26 cellular contexts compared by ENCODE assay signal in genomic region chr13:98310485-98311199, GRCh38.
DNase-seq lines count a peak whose midpoint lies in the region; ATAC-seq and TF ChIP-seq lines count a peak whose summit lies in the region.
"Had no signal": no experiment of that assay in that cellular context is flagged by ENCODE, and none has a peak within 500 bp of the region (broad histone marks: within the 10 kb centered on the region; RNA-seq: fewer than 3 reads in every experiment).

No MANE protein-coding gene starts in this region.

- CTCF ChIA-PET in WTC11 (lab: Charles Lee), result no interaction called here

- in situ Hi-C loops in ACHN (cut with HindIII; ENCODE audit: low pct_ligation_motif_present, low pct_unique_long_range_greater_than_20kb, low sequenced_read_pairs), result no loop called here

- no peak for ATAC-seq in WTC11
- no peak for ATAC-seq in GM19324 (IDR thresholded peaks at IDR 0.05; ENCODE audit: low FRiP score, unreplicated experiment)
- ATAC-seq in GM21619 (IDR thresholded peaks at IDR 0.05; ENCODE audit: unreplicated experiment), result no peak
- ATAC-seq: GM12878; natural killer cell treated with Interleukin-12 subunit alpha and Interleukin-12 subunit beta and Interleukin-15 and Interleukin-18, amount 100 ng/mL, for 72 hours; stimulated activated naive B cell treated with anti-CD40 and anti-IgM and Interleukin-4, amounts not matched to agents 10 μg/mL and 1 μg/mL and 100 μg/mL, for 72 hours; T-cell had no signal

- intact Hi-C loops in activated T-helper 1 cell treated with anti-CD3 and anti-CD28 coated beads, Interleukin-12 subunit alpha, Interleukin-12 subunit beta, Interleukin-2, Interleukin-4 antibody, amounts not matched to agents 30 ng/mL and 10 ng/mL and 1 ng/mL, durations not matched to agents 14 hours and 24 hours and 36 hours (cut with micrococcal nuclease), result no loop called here

- H3K9me3 Mint-ChIP-seq in WTC11, result peaks cover 2% of the 10 kb centered on the region; the same call in 1 of the 2 replicates
- H3K9me3 Mint-ChIP-seq in nephron progenitor cell, result peaks cover 4% of the 10 kb centered on the region
- H3K9me3 Mint-ChIP-seq in activated T-helper 1 cell treated with anti-CD3 and anti-CD28 coated beads, Interleukin-12 subunit alpha, Interleukin-12 subunit beta, Interleukin-2, Interleukin-4 antibody, amounts not matched to agents 30 ng/mL and 10 ng/mL and 1 ng/mL, durations not matched to agents 14 hours and 24 hours and 36 hours, result no peaks in the 10 kb centered on the region
- H3K9me3 Mint-ChIP-seq: central memory CD8-positive, alpha-beta T cell; natural killer cell treated with Interleukin-12 subunit alpha and Interleukin-12 subunit beta and Interleukin-15 and Interleukin-18, amount 100 ng/mL, for 72 hours; stimulated activated naive B cell treated with anti-CD40 and anti-IgM and Interleukin-4, amounts not matched to agents 10 μg/mL and 1 μg/mL and 100 μg/mL, for 72 hours; T-cell had no signal

- TF ChIP-seq CTCF in WTC11 (IDR thresholded peaks at IDR 0.05), result no peak
- TF ChIP-seq CTCF in nephron progenitor cell (IDR thresholded peaks at IDR 0.05), result no peak

- POLR2A ChIA-PET in WTC11 (lab: Charles Lee), result interaction anchor here (0.5 kb wide), 1 partner anchor 29 kb away, joined by 5 read pairs; no protein-coding TSS in a partner anchor

- peak; percentile 34 for DNase-seq in ACHN
- no peak for DNase-seq in WTC11 (ENCODE audit: low spot score)
- DNase-seq in kidney tubule cell (ENCODE audit: low spot score), result peak; percentile 54
- no peak for DNase-seq in nephron progenitor cell
- no peak for DNase-seq in activated T-helper 1 cell treated with anti-CD3 and anti-CD28 coated beads, Interleukin-12 subunit alpha, Interleukin-12 subunit beta, Interleukin-2, Interleukin-4 antibody, amounts not matched to agents 30 ng/mL and 10 ng/mL and 1 ng/mL, durations not matched to agents 14 hours and 24 hours and 36 hours (ENCODE audit: low spot score)
- DNase-seq in activated effector memory CD4-positive, alpha-beta T cell treated with Interleukin-2 at 50 U/mL for 16 hours, result no peak
- DNase-seq: activated CD4-positive, alpha-beta T cell treated with anti-CD3 and anti-CD28 coated beads for 4 hours; AML-193; DND-41; effector CD4-positive, alpha-beta T cell; GM23248; hypothalamus; islet precursor cell; KBM-7; mesendoderm; NCI-H146; Peyer's patch; SJCRH30; stimulated activated naive B cell treated with anti-CD40 and anti-IgM and Interleukin-4, amounts not matched to agents 10 μg/mL and 1 μg/mL and 100 μg/mL, for 72 hours; T-cell had no signal

- H3K4me1 Mint-ChIP-seq in WTC11, result peaks cover 55% of the 10 kb centered on the region
- H3K4me1 Mint-ChIP-seq in nephron progenitor cell, result peaks cover 81% of the 10 kb centered on the region
- no peaks in the 10 kb centered on the region for H3K4me1 Mint-ChIP-seq in activated T-helper 1 cell treated with anti-CD3 and anti-CD28 coated beads, Interleukin-12 subunit alpha, Interleukin-12 subunit beta, Interleukin-2, Interleukin-4 antibody, amounts not matched to agents 30 ng/mL and 10 ng/mL and 1 ng/mL, durations not matched to agents 14 hours and 24 hours and 36 hours (ENCODE audit: low read depth)
- H3K4me1 Mint-ChIP-seq: central memory CD8-positive, alpha-beta T cell; stimulated activated naive B cell treated with anti-CD40 and anti-IgM and Interleukin-4, amounts not matched to agents 10 μg/mL and 1 μg/mL and 100 μg/mL, for 72 hours; T-cell had no signal

- H3K27ac Mint-ChIP-seq in WTC11, result peak overlapping the region; percentile 57
- peak overlapping the region; percentile 87 for H3K27ac Mint-ChIP-seq in nephron progenitor cell
- H3K27ac Mint-ChIP-seq in activated T-helper 1 cell treated with anti-CD3 and anti-CD28 coated beads, Interleukin-12 subunit alpha, Interleukin-12 subunit beta, Interleukin-2, Interleukin-4 antibody, amounts not matched to agents 30 ng/mL and 10 ng/mL and 1 ng/mL, durations not matched to agents 14 hours and 24 hours and 36 hours, result no peak overlapping the region
- H3K27ac Mint-ChIP-seq: activated naive CD8-positive, alpha-beta T cell; natural killer cell treated with Interleukin-12 subunit alpha and Interleukin-12 subunit beta and Interleukin-15 and Interleukin-18, amount 100 ng/mL, for 72 hours; stimulated activated naive B cell treated with anti-CD40 and anti-IgM and Interleukin-4, amounts not matched to agents 10 μg/mL and 1 μg/mL and 100 μg/mL, for 72 hours; T-cell had no signal

- H3K36me3 Mint-ChIP-seq in WTC11 (0 out of 2 replicates have a peak, but pooled peaks cover 3% of the 10 kb centered on the region), nephron progenitor cell (ENCODE audit: low read depth) (peaks cover 42% of the 10 kb centered on the region)
- H3K36me3 Mint-ChIP-seq in activated T-helper 1 cell treated with anti-CD3 and anti-CD28 coated beads, Interleukin-12 subunit alpha, Interleukin-12 subunit beta, Interleukin-2, Interleukin-4 antibody, amounts not matched to agents 30 ng/mL and 10 ng/mL and 1 ng/mL, durations not matched to agents 14 hours and 24 hours and 36 hours (ENCODE audit: low read depth), result no peaks in the 10 kb centered on the region
- H3K36me3 Mint-ChIP-seq: activated naive CD8-positive, alpha-beta T cell; natural killer cell treated with Interleukin-12 subunit alpha and Interleukin-12 subunit beta and Interleukin-15 and Interleukin-18, amount 100 ng/mL, for 72 hours; stimulated activated naive B cell treated with anti-CD40 and anti-IgM and Interleukin-4, amounts not matched to agents 10 μg/mL and 1 μg/mL and 100 μg/mL, for 72 hours; T-cell had no signal

- H3K4me3 Mint-ChIP-seq in WTC11 (no peak overlapping the region), nephron progenitor cell (peak overlapping the region; percentile 12)
- no peak overlapping the region for H3K4me3 Mint-ChIP-seq in activated T-helper 1 cell treated with anti-CD3 and anti-CD28 coated beads, Interleukin-12 subunit alpha, Interleukin-12 subunit beta, Interleukin-2, Interleukin-4 antibody, amounts not matched to agents 30 ng/mL and 10 ng/mL and 1 ng/mL, durations not matched to agents 14 hours and 24 hours and 36 hours
- H3K4me3 Mint-ChIP-seq: activated naive CD8-positive, alpha-beta T cell; central memory CD8-positive, alpha-beta T cell; natural killer cell treated with Interleukin-12 subunit alpha and Interleukin-12 subunit beta and Interleukin-15 and Interleukin-18, amount 100 ng/mL, for 72 hours; stimulated activated naive B cell treated with anti-CD40 and anti-IgM and Interleukin-4, amounts not matched to agents 10 μg/mL and 1 μg/mL and 100 μg/mL, for 72 hours; T-cell had no signal

- H3K27me3 Mint-ChIP-seq in WTC11 (ENCODE audit: low read depth) (no peaks in the 10 kb centered on the region), nephron progenitor cell (ENCODE audit: low read depth, poor library complexity) (peaks cover 3% of the 10 kb centered on the region)
- H3K27me3 Mint-ChIP-seq in activated T-helper 1 cell treated with anti-CD3 and anti-CD28 coated beads, Interleukin-12 subunit alpha, Interleukin-12 subunit beta, Interleukin-2, Interleukin-4 antibody, amounts not matched to agents 30 ng/mL and 10 ng/mL and 1 ng/mL, durations not matched to agents 14 hours and 24 hours and 36 hours (ENCODE audit: insufficient read depth), result no peaks in the 10 kb centered on the region
- H3K27me3 Mint-ChIP-seq: activated naive CD8-positive, alpha-beta T cell had no signal

TF ChIP-seq in WTC11, 78 proteins besides CTCF, POLR2A, EP300 and RAD21 (continues in another document):
- TF ChIP-seq, protein P1, sequence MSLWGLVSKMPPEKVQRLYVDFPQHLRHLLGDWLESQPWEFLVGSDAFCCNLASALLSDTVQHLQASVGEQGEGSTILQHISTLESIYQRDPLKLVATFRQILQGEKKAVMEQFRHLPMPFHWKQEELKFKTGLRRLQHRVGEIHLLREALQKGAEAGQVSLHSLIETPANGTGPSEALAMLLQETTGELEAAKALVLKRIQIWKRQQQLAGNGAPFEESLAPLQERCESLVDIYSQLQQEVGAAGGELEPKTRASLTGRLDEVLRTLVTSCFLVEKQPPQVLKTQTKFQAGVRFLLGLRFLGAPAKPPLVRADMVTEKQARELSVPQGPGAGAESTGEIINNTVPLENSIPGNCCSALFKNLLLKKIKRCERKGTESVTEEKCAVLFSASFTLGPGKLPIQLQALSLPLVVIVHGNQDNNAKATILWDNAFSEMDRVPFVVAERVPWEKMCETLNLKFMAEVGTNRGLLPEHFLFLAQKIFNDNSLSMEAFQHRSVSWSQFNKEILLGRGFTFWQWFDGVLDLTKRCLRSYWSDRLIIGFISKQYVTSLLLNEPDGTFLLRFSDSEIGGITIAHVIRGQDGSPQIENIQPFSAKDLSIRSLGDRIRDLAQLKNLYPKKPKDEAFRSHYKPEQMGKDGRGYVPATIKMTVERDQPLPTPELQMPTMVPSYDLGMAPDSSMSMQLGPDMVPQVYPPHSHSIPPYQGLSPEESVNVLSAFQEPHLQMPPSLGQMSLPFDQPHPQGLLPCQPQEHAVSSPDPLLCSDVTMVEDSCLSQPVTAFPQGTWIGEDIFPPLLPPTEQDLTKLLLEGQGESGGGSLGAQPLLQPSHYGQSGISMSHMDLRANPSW (CRISPR knock-in tag; conservative IDR thresholded peaks at IDR 0.05; ENCODE audit: low read depth), result no peak
- TF ChIP-seq GABPB1 (CRISPR knock-in tag; IDR thresholded peaks at IDR 0.05), result 0 out of 2 replicates have a peak, but pooled peaks have one; percentile 31
- TF ChIP-seq, protein P2, sequence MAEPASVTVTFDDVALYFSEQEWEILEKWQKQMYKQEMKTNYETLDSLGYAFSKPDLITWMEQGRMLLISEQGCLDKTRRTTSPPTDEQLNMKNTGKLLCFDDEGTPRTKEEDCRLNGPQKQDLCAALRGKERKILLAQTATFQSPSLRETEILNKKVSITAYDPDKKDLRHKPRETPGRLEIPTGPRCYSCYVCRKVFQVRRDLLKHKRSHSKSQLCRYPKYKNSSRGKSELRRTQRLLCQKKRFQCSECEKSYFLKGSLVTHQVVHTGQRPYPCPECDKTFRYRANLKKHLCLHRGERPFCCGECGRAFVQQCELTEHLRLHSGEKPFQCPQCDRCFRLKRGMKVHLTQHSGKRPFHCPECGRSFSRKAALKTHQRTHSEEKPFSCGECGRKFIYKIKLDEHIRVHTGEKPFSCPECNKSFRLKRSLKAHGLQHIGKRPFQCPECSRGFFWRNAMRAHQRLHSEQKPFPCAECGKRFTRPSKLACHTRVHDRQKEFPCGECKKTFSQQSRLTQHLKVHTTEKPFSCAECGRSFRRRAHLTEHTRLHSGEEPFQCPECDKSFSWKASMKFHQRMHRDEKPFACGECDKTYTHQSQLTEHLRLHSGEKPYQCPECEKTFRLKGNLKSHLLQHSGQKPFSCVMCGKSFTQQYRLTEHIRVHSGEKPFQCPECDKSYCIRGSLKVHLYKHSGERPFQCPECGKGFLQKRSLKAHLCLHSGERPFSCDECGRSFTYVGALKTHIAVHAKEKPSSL (CRISPR knock-in tag; conservative IDR thresholded peaks at IDR 0.05), result no peak
- TF ChIP-seq IRF2 (CRISPR knock-in tag; IDR thresholded peaks at IDR 0.05; ENCODE audit: borderline replicate concordance, low read depth), result no peak

Comparison
In these comparisons a context has a peak if more than half of its experiments do, and no peak if none do; other contexts are left out.
1. DNase-seq: peak in ACHN (single experiment) and kidney tubule cell (single experiment); none in WTC11 (single experiment), nephron progenitor cell (single experiment), activated T-helper 1 cell treated with anti-CD3 and anti-CD28 coated beads, Interleukin-12 subunit alpha, Interleukin-12 subunit beta, Interleukin-2, Interleukin-4 antibody, amounts not matched to agents 30 ng/mL and 10 ng/mL and 1 ng/mL, durations not matched to agents 14 hours and 24 hours and 36 hours (single experiment) and activated effector memory CD4-positive, alpha-beta T cell treated with Interleukin-2 at 50 U/mL for 16 hours (single experiment).